In the genomic region with DNA sequence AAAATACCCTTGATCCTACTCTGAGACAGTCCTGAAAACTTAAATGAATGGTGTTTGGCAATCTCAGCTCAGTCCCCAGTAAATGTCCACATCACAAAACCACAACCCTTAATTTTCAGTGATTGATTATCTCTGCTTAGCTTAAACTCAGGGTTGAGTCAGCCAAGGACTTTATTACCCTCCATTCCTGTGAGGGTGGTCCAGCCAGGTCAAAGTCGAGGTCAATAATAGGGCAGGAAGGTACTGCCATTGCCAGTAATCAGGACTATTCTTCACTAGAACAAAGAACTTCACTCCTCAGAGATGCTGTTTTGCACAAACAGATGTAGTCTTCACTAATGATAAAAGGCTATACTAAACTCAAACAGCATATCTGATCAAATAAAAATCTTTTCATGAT, we compare ENCODE assay signal across 15 cellular contexts.
"Had no signal": no experiment of that assay in that cellular context is flagged by ENCODE, and none has a peak within 500 bp of the region (broad histone marks: within the 10 kb centered on the region; RNA-seq: fewer than 3 reads in every experiment).

No MANE protein-coding gene starts in this region.

- ATAC-seq: activated CD8-positive, alpha-beta T cell treated with anti-CD3 and anti-CD28 coated beads for 36 hours; heart right ventricle; left colon; natural killer cell treated with Interleukin-12 subunit alpha and Interleukin-12 subunit beta and Interleukin-15 and Interleukin-18, amount 100 ng/mL, for 72 hours; stimulated activated naive CD8-positive, alpha-beta T cell treated with anti-CD3 and anti-CD28 coated beads, Interleukin-15, amount 100 ng/mL, for 72 hours had no signal

- H3K9me3 ChIP-seq: heart right ventricle, thoracic aorta had no signal

- H3K27me3 Mint-ChIP-seq: activated CD8-positive, alpha-beta T cell treated with anti-CD3 and anti-CD28 coated beads for 36 hours; natural killer cell treated with Interleukin-12 subunit alpha and Interleukin-12 subunit beta and Interleukin-15 and Interleukin-18, amount 100 ng/mL, for 72 hours; stimulated activated naive CD8-positive, alpha-beta T cell treated with anti-CD3 and anti-CD28 coated beads, Interleukin-15, amount 100 ng/mL, for 72 hours had no signal

- H3K36me3 ChIP-seq: heart right ventricle, thoracic aorta, WERI-Rb-1 had no signal

- H3K4me1 ChIP-seq: heart right ventricle had no signal

- H3K4me1 Mint-ChIP-seq: immature natural killer cell; stimulated activated naive CD8-positive, alpha-beta T cell treated with anti-CD3 and anti-CD28 coated beads, Interleukin-15, amount 100 ng/mL, for 72 hours had no signal

- H3K4me3 Mint-ChIP-seq: activated CD8-positive, alpha-beta T cell treated with anti-CD3 and anti-CD28 coated beads for 36 hours; activated T-helper 1 cell treated with anti-CD3 and anti-CD28 coated beads, Interleukin-12 subunit alpha, Interleukin-12 subunit beta, Interleukin-2, Interleukin-4 antibody, amounts not matched to agents 30 ng/mL and 10 ng/mL and 1 ng/mL, durations not matched to agents 14 hours and 24 hours and 36 hours; immature natural killer cell; natural killer cell treated with Interleukin-12 subunit alpha and Interleukin-12 subunit beta and Interleukin-15 and Interleukin-18, amount 100 ng/mL, for 72 hours; stimulated activated naive CD8-positive, alpha-beta T cell treated with anti-CD3 and anti-CD28 coated beads, Interleukin-15, amount 100 ng/mL, for 72 hours had no signal

- H3K27ac Mint-ChIP-seq: activated CD8-positive, alpha-beta T cell treated with anti-CD3 and anti-CD28 coated beads for 36 hours; activated T-helper 1 cell treated with anti-CD3 and anti-CD28 coated beads, Interleukin-12 subunit alpha, Interleukin-12 subunit beta, Interleukin-2, Interleukin-4 antibody, amounts not matched to agents 30 ng/mL and 10 ng/mL and 1 ng/mL, durations not matched to agents 14 hours and 24 hours and 36 hours; immature natural killer cell; natural killer cell treated with Interleukin-12 subunit alpha and Interleukin-12 subunit beta and Interleukin-15 and Interleukin-18, amount 100 ng/mL, for 72 hours; stimulated activated naive CD8-positive, alpha-beta T cell treated with anti-CD3 and anti-CD28 coated beads, Interleukin-15, amount 100 ng/mL, for 72 hours had no signal

- H3K9me3 Mint-ChIP-seq: activated CD8-positive, alpha-beta T cell treated with anti-CD3 and anti-CD28 coated beads for 36 hours; activated T-helper 1 cell treated with anti-CD3 and anti-CD28 coated beads, Interleukin-12 subunit alpha, Interleukin-12 subunit beta, Interleukin-2, Interleukin-4 antibody, amounts not matched to agents 30 ng/mL and 10 ng/mL and 1 ng/mL, durations not matched to agents 14 hours and 24 hours and 36 hours; natural killer cell treated with Interleukin-12 subunit alpha and Interleukin-12 subunit beta and Interleukin-15 and Interleukin-18, amount 100 ng/mL, for 72 hours; stimulated activated naive CD8-positive, alpha-beta T cell treated with anti-CD3 and anti-CD28 coated beads, Interleukin-15, amount 100 ng/mL, for 72 hours had no signal

- DNase-seq: activated CD4-positive, alpha-beta T cell treated with anti-CD3 and anti-CD28 coated beads for 4 hours; activated CD8-positive, alpha-beta memory T cell treated with anti-CD3 and anti-CD28 coated beads, Interleukin-2, amount 50 U/mL, for 4 hours; activated CD8-positive, alpha-beta T cell treated with anti-CD3 and anti-CD28 coated beads for 36 hours; activated naive CD4-positive, alpha-beta T cell; foreskin melanocyte; heart right ventricle; immature natural killer cell; left colon; stimulated activated CD4-positive, alpha-beta T cell treated with anti-CD3 and anti-CD28 coated beads, Interleukin-4, amount 100 ng/mL, for 24 hours; stimulated activated naive CD8-positive, alpha-beta T cell treated with anti-CD3 and anti-CD28 coated beads, Interleukin-15, amount 100 ng/mL, for 72 hours; T-helper 1 cell; WERI-Rb-1 had no signal

- H3K27ac ChIP-seq: heart right ventricle, thoracic aorta, WERI-Rb-1 had no signal

- H3K36me3 Mint-ChIP-seq: immature natural killer cell; natural killer cell treated with Interleukin-12 subunit alpha and Interleukin-12 subunit beta and Interleukin-15 and Interleukin-18, amount 100 ng/mL, for 72 hours had no signal

- H3K4me3 ChIP-seq: heart right ventricle, thoracic aorta had no signal
